In genomic region chr9:33820231-33820745, GRCh38 we compare ENCODE assay signal across 12 cellular contexts. TPM values are rescaled to one million over a fixed set of nuclear protein-coding genes. Genes with fewer than 3 reads are reported as not detected.
DNase-seq lines count a peak whose midpoint lies in the region; ATAC-seq and TF ChIP-seq lines count a peak whose summit lies in the region.
"Had no signal": no experiment of that assay in that cellular context is flagged by ENCODE, and none has a peak within 500 bp of the region (broad histone marks: within the 10 kb centered on the region; RNA-seq: fewer than 3 reads in every experiment).

No MANE protein-coding gene starts in this region.

- POLR2A ChIA-PET in activated naive CD8-positive, alpha-beta T cell treated with anti-CD3 and anti-CD28 coated beads, Interleukin-2, amount 10 ng/mL, durations not matched to agents 7 days and 5 days (lab: Charles Lee): no interaction called here

- CTCF ChIA-PET in activated naive CD4-positive, alpha-beta T cell treated with anti-CD3 and anti-CD28 coated beads for 36 hours (lab: Charles Lee): no interaction called here

- H3K4me3 Mint-ChIP-seq in activated naive CD4-positive, alpha-beta T cell treated with anti-CD3 and anti-CD28 coated beads for 36 hours: peak overlapping the region; percentile 56
- peak overlapping the region; percentile 98 for H3K4me3 Mint-ChIP-seq in activated naive CD8-positive, alpha-beta T cell treated with anti-CD3 and anti-CD28 coated beads, Interleukin-2, amount 10 ng/mL, durations not matched to agents 7 days and 5 days
- H3K4me3 Mint-ChIP-seq in stimulated activated memory B cell treated with anti-CD40 and anti-IgM and Interleukin-4, amounts not matched to agents 10 μg/mL and 1 μg/mL and 100 μg/mL, for 72 hours: no peak overlapping the region
- H3K4me3 Mint-ChIP-seq: central memory CD8-positive, alpha-beta T cell had no signal

- no peaks in the 10 kb centered on the region for H3K27me3 ChIP-seq in testis

- peaks cover 44% of the 10 kb centered on the region for H3K4me1 Mint-ChIP-seq in activated naive CD4-positive, alpha-beta T cell treated with anti-CD3 and anti-CD28 coated beads for 36 hours (ENCODE audit: low read depth)
- H3K4me1 Mint-ChIP-seq in activated naive CD8-positive, alpha-beta T cell treated with anti-CD3 and anti-CD28 coated beads, Interleukin-2, amount 10 ng/mL, durations not matched to agents 7 days and 5 days: peaks cover 28% of the 10 kb centered on the region
- peaks cover 40% of the 10 kb centered on the region for H3K4me1 Mint-ChIP-seq in stimulated activated memory B cell treated with anti-CD40 and anti-IgM and Interleukin-4, amounts not matched to agents 10 μg/mL and 1 μg/mL and 100 μg/mL, for 72 hours

- peaks cover 7% of the 10 kb centered on the region for H3K36me3 Mint-ChIP-seq in activated naive CD4-positive, alpha-beta T cell treated with anti-CD3 and anti-CD28 coated beads for 36 hours (ENCODE audit: low read depth)
- peaks cover 9 to 18% of the 10 kb centered on the region in 2 donors for H3K36me3 Mint-ChIP-seq in activated naive CD4-positive, alpha-beta T cell treated with anti-CD3 and anti-CD28 coated beads, Interleukin-2, amount 50 U/mL, for 72 hours
- H3K36me3 Mint-ChIP-seq in activated naive CD8-positive, alpha-beta T cell treated with anti-CD3 and anti-CD28 coated beads, Interleukin-2, amount 10 ng/mL, durations not matched to agents 7 days and 5 days: peaks cover 9% of the 10 kb centered on the region
- H3K36me3 Mint-ChIP-seq in stimulated activated memory B cell treated with anti-CD40 and anti-IgM and Interleukin-4, amounts not matched to agents 10 μg/mL and 1 μg/mL and 100 μg/mL, for 72 hours: peaks cover 4% of the 10 kb centered on the region
- H3K36me3 Mint-ChIP-seq: IgD-negative memory B cell had no signal

- TF ChIP-seq CTCF in testis (IDR thresholded peaks at IDR 0.05): no peak

- TF ChIP-seq POLR2A in testis (IDR thresholded peaks at IDR 0.05): no peak

- intact Hi-C loops in activated naive CD4-positive, alpha-beta T cell treated with anti-CD3 and anti-CD28 coated beads for 36 hours (cut with micrococcal nuclease): no loop called here
- intact Hi-C loops in testis (cut with DNase I; ENCODE audit: low total_unique reads): no loop called here

- 34 to 42% methylated on average over 4 of the region's 4 CpGs for WGBS in testis, 2 donors

- no peaks in the 10 kb centered on the region for H3K27me3 Mint-ChIP-seq in activated naive CD4-positive, alpha-beta T cell treated with anti-CD3 and anti-CD28 coated beads for 36 hours (ENCODE audit: low read depth)
- H3K27me3 Mint-ChIP-seq in activated naive CD8-positive, alpha-beta T cell treated with anti-CD3 and anti-CD28 coated beads, Interleukin-2, amount 10 ng/mL, durations not matched to agents 7 days and 5 days: no peaks in the 10 kb centered on the region
- no peaks in the 10 kb centered on the region for H3K27me3 Mint-ChIP-seq in stimulated activated memory B cell treated with anti-CD40 and anti-IgM and Interleukin-4, amounts not matched to agents 10 μg/mL and 1 μg/mL and 100 μg/mL, for 72 hours
- H3K27me3 Mint-ChIP-seq: central memory CD8-positive, alpha-beta T cell had no signal

- H3K4me1 ChIP-seq in testis: peaks cover 32% of the 10 kb centered on the region

- ATAC-seq in activated naive CD4-positive, alpha-beta T cell treated with anti-CD3 and anti-CD28 coated beads, Interleukin-2, amount 50 U/mL, for 72 hours: no peak
- ATAC-seq in activated naive CD8-positive, alpha-beta T cell treated with anti-CD3 and anti-CD28 coated beads, Interleukin-2, amount 10 ng/mL, durations not matched to agents 7 days and 5 days (ENCODE audit: low read depth): no peak
- no peak for ATAC-seq in stimulated activated memory B cell treated with anti-CD40 and anti-IgM and Interleukin-4, amounts not matched to agents 10 μg/mL and 1 μg/mL and 100 μg/mL, for 72 hours
- no peak for ATAC-seq in HG03520 (IDR thresholded peaks at IDR 0.05; ENCODE audit: unreplicated experiment)
- no peak for ATAC-seq in GM21825 (IDR thresholded peaks at IDR 0.05; ENCODE audit: unreplicated experiment)

- no peak overlapping the region for H3K4me3 ChIP-seq in testis

- peak overlapping the region; percentile 66 to 100 for H3K27ac ChIP-seq in testis

- no peaks in the 10 kb centered on the region for H3K9me3 ChIP-seq in testis

- no peaks in the 10 kb centered on the region for H3K36me3 ChIP-seq in testis (ENCODE audit: low read depth, missing control alignments)

- no peak overlapping the region for H3K27ac Mint-ChIP-seq in activated naive CD4-positive, alpha-beta T cell treated with anti-CD3 and anti-CD28 coated beads for 36 hours
- H3K27ac Mint-ChIP-seq in activated naive CD4-positive, alpha-beta T cell treated with anti-CD3 and anti-CD28 coated beads, Interleukin-2, amount 50 U/mL, for 72 hours: peak overlapping the region in 1 of 2 donors; percentile 20
- H3K27ac Mint-ChIP-seq in activated naive CD8-positive, alpha-beta T cell treated with anti-CD3 and anti-CD28 coated beads, Interleukin-2, amount 10 ng/mL, durations not matched to agents 7 days and 5 days: peak overlapping the region; percentile 25
- H3K27ac Mint-ChIP-seq in stimulated activated memory B cell treated with anti-CD40 and anti-IgM and Interleukin-4, amounts not matched to agents 10 μg/mL and 1 μg/mL and 100 μg/mL, for 72 hours: no peak overlapping the region

- DNase-seq in activated naive CD4-positive, alpha-beta T cell treated with anti-CD3 and anti-CD28 coated beads for 36 hours: no peak
- no peak for DNase-seq in activated naive CD4-positive, alpha-beta T cell treated with anti-CD3 and anti-CD28 coated beads, Interleukin-2, amount 50 U/mL, for 72 hours (ENCODE audit: low spot score in 2 of 2)
- DNase-seq in activated naive CD8-positive, alpha-beta T cell treated with anti-CD3 and anti-CD28 coated beads, Interleukin-2, amount 10 ng/mL, durations not matched to agents 7 days and 5 days: no peak
- DNase-seq in inferior parietal cortex (ENCODE audit: extremely low spot score) (peak; percentile 33), testis (no peak)
- DNase-seq: kidney glomerular epithelial cell had no signal

- no peaks in the 10 kb centered on the region for H3K9me3 Mint-ChIP-seq in activated naive CD4-positive, alpha-beta T cell treated with anti-CD3 and anti-CD28 coated beads for 36 hours
- no peaks in the 10 kb centered on the region for H3K9me3 Mint-ChIP-seq in activated naive CD4-positive, alpha-beta T cell treated with anti-CD3 and anti-CD28 coated beads, Interleukin-2, amount 50 U/mL, for 72 hours
- H3K9me3 Mint-ChIP-seq in activated naive CD8-positive, alpha-beta T cell treated with anti-CD3 and anti-CD28 coated beads, Interleukin-2, amount 10 ng/mL, durations not matched to agents 7 days and 5 days: no peaks in the 10 kb centered on the region
- no peaks in the 10 kb centered on the region for H3K9me3 Mint-ChIP-seq in stimulated activated memory B cell treated with anti-CD40 and anti-IgM and Interleukin-4, amounts not matched to agents 10 μg/mL and 1 μg/mL and 100 μg/mL, for 72 hours
- H3K9me3 Mint-ChIP-seq: central memory CD8-positive, alpha-beta T cell; IgD-negative memory B cell had no signal

RNA-seq across cellular contexts. Expression of gene UBE2R2, which starts 3.3 kb away (rescaled TPM):
- total RNA-seq in activated naive CD4-positive, alpha-beta T cell treated with anti-CD3 and anti-CD28 coated beads for 36 hours: 10 to 100 TPM; 44.2 to 46.9 TPM
- 10 to 100 TPM; 44.4 to 50.1 TPM for total RNA-seq in activated naive CD4-positive, alpha-beta T cell treated with anti-CD3 and anti-CD28 coated beads, Interleukin-2, amount 50 U/mL, for 72 hours
- total RNA-seq in activated naive CD8-positive, alpha-beta T cell treated with anti-CD3 and anti-CD28 coated beads, Interleukin-2, amount 10 ng/mL, durations not matched to agents 7 days and 5 days: 10 to 100 TPM; 33.8 to 35.4 TPM
- total RNA-seq in testis: 10 to 100 TPM; 50.2 to 72.6 TPM
- 85.7 TPM for polyA plus RNA-seq in testis (ENCODE audit: insufficient read depth, low read depth, low replicate concordance)

RNA-seq across cellular contexts. Expression of gene PRSS3, which starts 24.9 kb away (rescaled TPM):
- not detected for total RNA-seq in activated naive CD4-positive, alpha-beta T cell treated with anti-CD3 and anti-CD28 coated beads for 36 hours
- not detected for total RNA-seq in activated naive CD4-positive, alpha-beta T cell treated with anti-CD3 and anti-CD28 coated beads, Interleukin-2, amount 50 U/mL, for 72 hours
- not detected for total RNA-seq in activated naive CD8-positive, alpha-beta T cell treated with anti-CD3 and anti-CD28 coated beads, Interleukin-2, amount 10 ng/mL, durations not matched to agents 7 days and 5 days
- total RNA-seq in testis: 1 to 10 TPM in 1 of 2 donors, under 1 TPM in 1; 0.68 to 3.3 TPM
- polyA plus RNA-seq in testis (ENCODE audit: insufficient read depth, low read depth, low replicate concordance): 6.5 TPM
- total RNA-seq: NCI-H460 had no signal
- polyA plus RNA-seq: IgD-negative memory B cell had no signal
